In the genomic region with DNA sequence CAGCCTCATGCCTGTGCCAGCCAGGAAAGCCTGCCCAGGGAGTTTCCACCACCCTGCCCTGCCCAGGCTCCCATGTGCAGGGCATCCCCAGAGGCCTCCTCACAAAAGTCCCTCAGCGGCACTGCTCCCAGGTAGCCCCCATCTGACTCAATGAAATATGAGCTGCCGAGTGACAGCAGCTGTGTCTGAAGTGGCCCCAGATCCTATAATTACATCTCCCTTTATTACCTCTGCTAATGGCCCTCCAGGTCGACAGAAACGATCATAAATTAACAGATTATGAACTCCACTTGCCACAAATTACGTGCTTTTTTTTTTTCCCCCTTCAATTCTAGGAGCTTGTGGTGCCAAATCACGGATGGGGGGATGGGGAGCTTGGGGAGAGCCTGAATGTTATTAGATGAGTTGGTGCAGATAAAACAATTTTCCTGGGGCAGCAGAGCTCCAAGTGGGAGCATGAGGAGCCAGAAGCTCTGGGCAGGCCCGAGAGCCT, we compare ENCODE assay signal across 16 cellular contexts.
DNase-seq lines count a peak whose midpoint lies in the region; ATAC-seq, FAIRE-seq and TF ChIP-seq lines count a peak whose summit lies in the region.
"Had no signal": no experiment of that assay in that cellular context is flagged by ENCODE, and none has a peak within 500 bp of the region (broad histone marks: within the 10 kb centered on the region; RNA-seq: fewer than 3 reads in every experiment).

No MANE protein-coding gene starts in this region.

- no peak overlapping the region for H3K27ac ChIP-seq in GM12878 (ENCODE audit: control insufficient read depth, insufficient read depth)
- no peak overlapping the region for H3K27ac ChIP-seq in tibial nerve
- H3K27ac ChIP-seq: epithelial cell of prostate had no signal

- H3K27me3 Mint-ChIP-seq in stimulated activated memory B cell treated with anti-CD40 and anti-IgM and Interleukin-4, amounts not matched to agents 10 μg/mL and 1 μg/mL and 100 μg/mL, for 72 hours: peaks cover 24% of the 10 kb centered on the region
- H3K27me3 Mint-ChIP-seq: activated naive CD8-positive, alpha-beta T cell treated with anti-CD3 and anti-CD28 coated beads, Interleukin-2, amount 50 U/mL, for 24 hours had no signal

- TF ChIP-seq EP300 in GM12878 (IDR thresholded peaks at IDR 0.05; ENCODE audit: borderline replicate concordance in 1 of 2, control insufficient read depth in 1 of 2, low read depth in 2 of 2, low read length in 2 of 2): no peak
- no peak for TF ChIP-seq EP300 in tibial nerve (IDR thresholded peaks at IDR 0.05)

- no peak overlapping the region for H3K27ac Mint-ChIP-seq in stimulated activated memory B cell treated with anti-CD40 and anti-IgM and Interleukin-4, amounts not matched to agents 10 μg/mL and 1 μg/mL and 100 μg/mL, for 72 hours
- H3K27ac Mint-ChIP-seq: activated naive CD8-positive, alpha-beta T cell treated with anti-CD3 and anti-CD28 coated beads, Interleukin-2, amount 50 U/mL, for 24 hours; stimulated activated naive B cell treated with anti-CD40 and anti-IgM and Interleukin-4, amounts not matched to agents 10 μg/mL and 1 μg/mL and 100 μg/mL, for 72 hours had no signal

- no TSS peak for BruUV-seq in GM12878 (replicated peaks; lab: Mats Ljungman, UMichigan)

- WGBS in GM12878 (ENCODE audit: insufficient coverage, insufficient replicate concordance, low lambda C conversion rate, missing lambda C conversion rate): 0% methylated on average over 7 of the region's 7 CpGs
- WGBS in tibial nerve, 2 donors: 53 to 60% methylated on average over 7 of the region's 7 CpGs

- intact Hi-C loops in GM12878 (cut with micrococcal nuclease; ENCODE audit: unreplicated experiment): no loop called here

- SMC1A ChIA-PET in GM12878 (lab: Charles Lee; ENCODE audit: uncharacterized antibody, unreplicated experiment): interaction anchor here (0.7 to 1.5 kb wide), 6 partner anchors 9 to 98 kb away, joined by 3 to 5 read pairs (median 3); no protein-coding TSS in a partner anchor

- no peaks in the 10 kb centered on the region for H3K79me2 ChIP-seq in GM12878 (ENCODE audit: control insufficient read depth, insufficient read depth, low read length)

- H3K4me1 Mint-ChIP-seq in stimulated activated memory B cell treated with anti-CD40 and anti-IgM and Interleukin-4, amounts not matched to agents 10 μg/mL and 1 μg/mL and 100 μg/mL, for 72 hours: no peaks in the 10 kb centered on the region
- H3K4me1 Mint-ChIP-seq: activated naive CD8-positive, alpha-beta T cell treated with anti-CD3 and anti-CD28 coated beads, Interleukin-2, amount 50 U/mL, for 24 hours; naive B cell; stimulated activated naive B cell treated with anti-CD40 and anti-IgM and Interleukin-4, amounts not matched to agents 10 μg/mL and 1 μg/mL and 100 μg/mL, for 72 hours had no signal

- RAD21 ChIA-PET in GM12878 (lab: Charles Lee; ENCODE audit: unreplicated experiment): interaction anchor here (0.8 to 2.2 kb wide), 4 partner anchors 10 to 436 kb away, joined by 3 to 8 read pairs (median 4); no protein-coding TSS in a partner anchor

- no peak overlapping the region for H3K4me3 ChIP-seq in GM12878
- no peak overlapping the region for H3K4me3 ChIP-seq in tibial nerve

- no peaks in the 10 kb centered on the region for H3K36me3 Mint-ChIP-seq in stimulated activated memory B cell treated with anti-CD40 and anti-IgM and Interleukin-4, amounts not matched to agents 10 μg/mL and 1 μg/mL and 100 μg/mL, for 72 hours
- H3K36me3 Mint-ChIP-seq: naive B cell; stimulated activated naive B cell treated with anti-CD40 and anti-IgM and Interleukin-4, amounts not matched to agents 10 μg/mL and 1 μg/mL and 100 μg/mL, for 72 hours had no signal

- H3K4me1 ChIP-seq in GM12878 (ENCODE audit: control insufficient read depth, insufficient read depth, low read length): no peaks in the 10 kb centered on the region
- no peaks in the 10 kb centered on the region for H3K4me1 ChIP-seq in tibial nerve

- H2AFZ ChIP-seq in GM12878 (ENCODE audit: control insufficient read depth, low read depth, low read length): no peak overlapping the region

- POLR2A ChIA-PET in GM12878 (lab: Charles Lee): interaction anchor here (0.5 to 1.2 kb wide), 2 partner anchors 16 to 375 kb away, joined by 3 to 4 read pairs; no protein-coding TSS in a partner anchor

- no peak for TF ChIP-seq CTCF in GM12878 (IDR thresholded peaks at IDR 0.05 in 2 of 3, conservative IDR thresholded peaks at IDR 0.05 in 1 of 3; ENCODE audit: control insufficient read depth in 2 of 3, extremely low read depth in 1 of 3, insufficient read depth in 1 of 3, low read depth in 3 of 3, low read length in 3 of 3)
- TF ChIP-seq CTCF in tibial nerve (IDR thresholded peaks at IDR 0.05): no peak

- H3K27me3 ChIP-seq in GM12878 (replicated peaks in 1 of 2; ENCODE audit: control insufficient read depth in 2 of 2, insufficient read depth in 2 of 2, low read length in 1 of 2) (no peaks in the 10 kb centered on the region), tibial nerve (no peaks in the 10 kb centered on the region)

- ATAC-seq in GM12878: peak; percentile 67
- no peak for ATAC-seq in stimulated activated memory B cell treated with anti-CD40 and anti-IgM and Interleukin-4, amounts not matched to agents 10 μg/mL and 1 μg/mL and 100 μg/mL, for 72 hours
- ATAC-seq: activated naive CD8-positive, alpha-beta T cell treated with anti-CD3 and anti-CD28 coated beads, Interleukin-2, amount 50 U/mL, for 24 hours; left colon; stimulated activated naive B cell treated with anti-CD40 and anti-IgM and Interleukin-4, amounts not matched to agents 10 μg/mL and 1 μg/mL and 100 μg/mL, for 72 hours had no signal

- no peak for FAIRE-seq in GM12878 (lab: Jason Lieb, UNC)
- FAIRE-seq: colon had no signal

- DNase-seq in DMS 273 treated with DMSO at 0.1 percent for 48 hours (lab: John Stamatoyannopoulos, UW): peak; percentile 57
- peak; percentile 99 for DNase-seq in NCI-H1417 treated with DMSO at 0.1 percent for 48 hours (lab: John Stamatoyannopoulos, UW)
- peak; percentile 95 for DNase-seq in NCI-H510A treated with DMSO at 0.1 percent for 48 hours (lab: John Stamatoyannopoulos, UW)
- no peak for DNase-seq in GM12878 (ENCODE audit: low read depth, low spot score)
- no peak for DNase-seq in kidney glomerular epithelial cell (lab: John Stamatoyannopoulos, UW)
- no peak for DNase-seq in tibial nerve (ENCODE audit: low spot score in 2 of 2)
- no peak for DNase-seq in HT-29 (ENCODE audit: low spot score)
- DNase-seq: activated CD4-positive, CD25-positive, alpha-beta regulatory T cell; activated naive CD8-positive, alpha-beta T cell treated with anti-CD3 and anti-CD28 coated beads, Interleukin-2, amount 50 U/mL, for 24 hours; left colon; naive B cell; stimulated activated CD4-positive, alpha-beta T cell treated with anti-CD3 and anti-CD28 coated beads, Interleukin-4, amount 100 ng/mL, for 24 hours; stimulated activated naive B cell treated with anti-CD40 and anti-IgM and Interleukin-4, amounts not matched to agents 10 μg/mL and 1 μg/mL and 100 μg/mL, for 72 hours had no signal

- CTCF ChIA-PET in GM12878 (lab: Yijun Ruan, JAX): interaction anchor here (0.8 to 1.4 kb wide), 5 partner anchors 13 to 585 kb away, joined by 3 to 7 read pairs (median 6); no protein-coding TSS in a partner anchor

- TF ChIP-seq POLR2A in GM12878 (IDR thresholded peaks at IDR 0.05; ENCODE audit: low read depth, low read length) (no peak), tibial nerve (IDR thresholded peaks at IDR 0.05) (no peak)

- no peaks in the 10 kb centered on the region for H3K9me3 Mint-ChIP-seq in stimulated activated memory B cell treated with anti-CD40 and anti-IgM and Interleukin-4, amounts not matched to agents 10 μg/mL and 1 μg/mL and 100 μg/mL, for 72 hours
- H3K9me3 Mint-ChIP-seq: activated naive CD8-positive, alpha-beta T cell treated with anti-CD3 and anti-CD28 coated beads, Interleukin-2, amount 50 U/mL, for 24 hours; naive B cell had no signal

- H3K9me3 ChIP-seq in GM12878 (replicated peaks; ENCODE audit: control insufficient read depth, insufficient read depth, low read length) (no peaks in the 10 kb centered on the region), tibial nerve (no peaks in the 10 kb centered on the region)

- no peaks in the 10 kb centered on the region for H4K20me1 ChIP-seq in GM12878 (ENCODE audit: control insufficient read depth, insufficient read depth)

- no peak for TF ChIP-seq RAD21 in GM12878 (IDR thresholded peaks at IDR 0.05; ENCODE audit: insufficient read depth, low read depth, low read length)

- in situ Hi-C loops in GM12878 (cut with MboI): no loop called here

- no peak overlapping the region for H3K9ac ChIP-seq in GM12878 (ENCODE audit: control insufficient read depth, insufficient read depth, low read length)

- H3K36me3 ChIP-seq in GM12878 (ENCODE audit: control insufficient read depth in 2 of 2, insufficient read depth in 2 of 2, low read length in 1 of 2): no peaks in the 10 kb centered on the region
- H3K36me3 ChIP-seq in tibial nerve: no peaks in the 10 kb centered on the region

- no peak overlapping the region for H3K4me2 ChIP-seq in GM12878 (ENCODE audit: control insufficient read depth, insufficient read depth)

- no peak overlapping the region for H3K4me3 Mint-ChIP-seq in stimulated activated memory B cell treated with anti-CD40 and anti-IgM and Interleukin-4, amounts not matched to agents 10 μg/mL and 1 μg/mL and 100 μg/mL, for 72 hours
- H3K4me3 Mint-ChIP-seq: activated naive CD8-positive, alpha-beta T cell treated with anti-CD3 and anti-CD28 coated beads, Interleukin-2, amount 50 U/mL, for 24 hours; naive B cell; stimulated activated naive B cell treated with anti-CD40 and anti-IgM and Interleukin-4, amounts not matched to agents 10 μg/mL and 1 μg/mL and 100 μg/mL, for 72 hours had no signal

Comparison
In these comparisons a context has a peak if more than half of its experiments do, and no peak if none do; other contexts are left out.
1. DNase-seq: peak in DMS 273 treated with DMSO at 0.1 percent for 48 hours (single experiment), NCI-H1417 treated with DMSO at 0.1 percent for 48 hours (single experiment) and NCI-H510A treated with DMSO at 0.1 percent for 48 hours (single experiment); none in GM12878 (single experiment), kidney glomerular epithelial cell (single experiment), tibial nerve (0 of 2) and HT-29 (single experiment).